8 cellular contexts compared by ENCODE assay signal in genomic region chr9:137618105-137619067, GRCh38. TPM values are rescaled to one million over a fixed set of nuclear protein-coding genes. Genes with fewer than 3 reads are reported as not detected.
DNase-seq lines count a peak whose midpoint lies in the region; ATAC-seq and TF ChIP-seq lines count a peak whose summit lies in the region.

TSS of gene EHMT1 (plus strand) at chr9:137619005. CDS start at chr9:137619029, 24 bp downstream.

- CTCF ChIA-PET in HEK293T (lab: Yijun Ruan, JAX), result no interaction called here

- H3K27me3 Mint-ChIP-seq in activated naive CD8-positive, alpha-beta T cell treated with anti-CD3 and anti-CD28 coated beads, Interleukin-2, amount 10 ng/mL, durations not matched to agents 7 days and 5 days, result no peaks in the 10 kb centered on the region

- H3K9me3 Mint-ChIP-seq in activated naive CD8-positive, alpha-beta T cell treated with anti-CD3 and anti-CD28 coated beads, Interleukin-2, amount 10 ng/mL, durations not matched to agents 7 days and 5 days, result no peaks in the 10 kb centered on the region

- H3K27ac Mint-ChIP-seq in activated naive CD8-positive, alpha-beta T cell treated with anti-CD3 and anti-CD28 coated beads, Interleukin-2, amount 10 ng/mL, durations not matched to agents 7 days and 5 days, result peak within 1 kb of the TSS; percentile 89

- POLR2A ChIA-PET in HEK293T (lab: Yijun Ruan, JAX), result interaction anchor here (0.9 to 1.6 kb wide), 9 partner anchors 8 to 55 kb away, joined by 3 to 9 read pairs (median 4); partner anchors contain the start of genes ARRDC1 and ZMYND19
- POLR2A ChIA-PET in activated naive CD8-positive, alpha-beta T cell treated with anti-CD3 and anti-CD28 coated beads, Interleukin-2, amount 10 ng/mL, durations not matched to agents 7 days and 5 days (lab: Charles Lee), result interaction anchor here (0.6 to 2.1 kb wide), 11 partner anchors 8 to 379 kb away, joined by 3 to 36 read pairs (median 4); partner anchors contain the start of genes ARRDC1, EXD3, NOXA1 and ZMYND19

- H3K27me3 ChIP-seq in cardiac muscle cell, result no peaks in the 10 kb centered on the region
- H3K27me3 ChIP-seq in tibial nerve, result no peaks in the 10 kb centered on the region

- H3K36me3 Mint-ChIP-seq in activated naive CD8-positive, alpha-beta T cell treated with anti-CD3 and anti-CD28 coated beads, Interleukin-2, amount 10 ng/mL, durations not matched to agents 7 days and 5 days, result peaks cover 4% of the 10 kb centered on the region

- H3K36me3 ChIP-seq in cardiac muscle cell (peaks cover 7% of the 10 kb centered on the region), tibial nerve (peaks cover 0 to 36% (median 12%) of the 10 kb centered on the region in 3 donors)

- H3K4me1 ChIP-seq in cardiac muscle cell (ENCODE audit: low read depth) (peaks cover 13% of the 10 kb centered on the region), tibial nerve (peaks cover 0 to 53% (median 26%) of the 10 kb centered on the region in 4 donors)

- peak within 1 kb of the TSS; percentile 88 for H3K27ac ChIP-seq in cardiac muscle cell
- H3K27ac ChIP-seq in tibial nerve, result peak within 1 kb of the TSS; percentile 72 to 95 (median 88)

- peak within 1 kb of the TSS; percentile 95 for H3K4me3 Mint-ChIP-seq in activated naive CD8-positive, alpha-beta T cell treated with anti-CD3 and anti-CD28 coated beads, Interleukin-2, amount 10 ng/mL, durations not matched to agents 7 days and 5 days

- peak; percentile 98 for DNase-seq in HEK293T (ENCODE audit: extremely low spot score)
- DNase-seq in NB4 (ENCODE audit: low read depth), result peak; percentile 83
- DNase-seq in SW 1271 (lab: John Stamatoyannopoulos, UW), result peak; percentile 82 to 84
- peak; percentile 99 for DNase-seq in activated naive CD8-positive, alpha-beta T cell treated with anti-CD3 and anti-CD28 coated beads, Interleukin-2, amount 10 ng/mL, durations not matched to agents 7 days and 5 days
- DNase-seq in cardiac muscle cell (ENCODE audit: low read depth in 1 of 2, low spot score in 1 of 2), result peak; percentile 90 to 94
- peak; percentile 80 for DNase-seq in pons (ENCODE audit: low spot score)
- peak; percentile 60 to 68 for DNase-seq in tibial nerve (ENCODE audit: low spot score in 2 of 2)

- TF ChIP-seq POLR2A in NB4 (IDR thresholded peaks at IDR 0.05; ENCODE audit: extremely low read depth, insufficient read length), result peak; percentile 88
- TF ChIP-seq POLR2A in tibial nerve (IDR thresholded peaks at IDR 0.05), result peak; percentile 35 to 69

- peaks cover 28% of the 10 kb centered on the region for H3K4me1 Mint-ChIP-seq in activated naive CD8-positive, alpha-beta T cell treated with anti-CD3 and anti-CD28 coated beads, Interleukin-2, amount 10 ng/mL, durations not matched to agents 7 days and 5 days

- H3K4me3 ChIP-seq in GM08714 (ENCODE audit: low read length) (peak within 1 kb of the TSS; percentile 90), NB4 (ENCODE audit: low read depth, low read length) (peak within 1 kb of the TSS; percentile 93), cardiac muscle cell (peak within 1 kb of the TSS; percentile 62), tibial nerve (peak within 1 kb of the TSS; percentile 68 to 96 (median 84))

- peak in 1 of 2 donors; percentile 83 for TF ChIP-seq EP300 in tibial nerve (IDR thresholded peaks at IDR 0.05)

- H3K9me3 ChIP-seq in cardiac muscle cell (ENCODE audit: low read depth) (no peaks in the 10 kb centered on the region), tibial nerve (no peaks in the 10 kb centered on the region)

- WGBS in tibial nerve, 2 donors, result 2% methylated on average over 29 to 32 of the region's 94 CpGs

- ATAC-seq in activated naive CD8-positive, alpha-beta T cell treated with anti-CD3 and anti-CD28 coated beads, Interleukin-2, amount 10 ng/mL, durations not matched to agents 7 days and 5 days (ENCODE audit: low read depth), result peak; percentile 72

- TF ChIP-seq CTCF in NB4 (IDR thresholded peaks at IDR 0.05; ENCODE audit: low read depth, low read length), result no peak
- no peak for TF ChIP-seq CTCF in cardiac muscle cell (IDR thresholded peaks at IDR 0.05; ENCODE audit: low read depth, low read length)
- TF ChIP-seq CTCF in tibial nerve (IDR thresholded peaks at IDR 0.05), result peak in 1 of 5 experiments; percentile 52

TF ChIP-seq in HEK293T, 16 proteins besides CTCF, POLR2A, EP300 and RAD21:
- TF ChIP-seq TARDBP (IDR thresholded peaks at IDR 0.05) (no peak), BHLHE40 (IDR thresholded peaks at IDR 0.05; ENCODE audit: borderline replicate concordance) (no peak), HDGF (IDR thresholded peaks at IDR 0.05; ENCODE audit: borderline replicate concordance) (no peak), SUZ12 (IDR thresholded peaks at IDR 0.05) (no peak), NFRKB (IDR thresholded peaks at IDR 0.05) (no peak), SP1 (IDR thresholded peaks at IDR 0.05) (no peak), ELF4 (IDR thresholded peaks at IDR 0.05) (no peak), CTBP1 (IDR thresholded peaks at IDR 0.05; ENCODE audit: borderline replicate concordance) (no peak), ZNF384 (IDR thresholded peaks at IDR 0.05) (no peak), FOXK2 (IDR thresholded peaks at IDR 0.05) (no peak)

RNA-seq across cellular contexts. Expression of gene EHMT1, which starts in this region (rescaled TPM):
- 100 to 1,000 TPM; 111 to 118 TPM for total RNA-seq in activated naive CD8-positive, alpha-beta T cell treated with anti-CD3 and anti-CD28 coated beads, Interleukin-2, amount 10 ng/mL, durations not matched to agents 7 days and 5 days
- total RNA-seq in cardiac muscle cell (65.7 and 93.8 TPM in 2 replicates), tibial nerve (100 to 1,000 TPM in 3 of 4 donors, 10 to 100 TPM in 1; 96.4 to 136 (median 118) TPM)
- polyA plus RNA-seq in cardiac muscle cell, result 55.5 and 60.3 TPM in 2 replicates

Comparison
In these comparisons a context has a peak if more than half of its experiments do, and no peak if none do; other contexts are left out.
1. Peak in every context shown above with its lines: DNase-seq, ATAC-seq, H3K4me3 ChIP-seq and H3K27ac ChIP-seq.